Comparison of ENCODE assay signal across 1 cellular context in the genomic region with DNA sequence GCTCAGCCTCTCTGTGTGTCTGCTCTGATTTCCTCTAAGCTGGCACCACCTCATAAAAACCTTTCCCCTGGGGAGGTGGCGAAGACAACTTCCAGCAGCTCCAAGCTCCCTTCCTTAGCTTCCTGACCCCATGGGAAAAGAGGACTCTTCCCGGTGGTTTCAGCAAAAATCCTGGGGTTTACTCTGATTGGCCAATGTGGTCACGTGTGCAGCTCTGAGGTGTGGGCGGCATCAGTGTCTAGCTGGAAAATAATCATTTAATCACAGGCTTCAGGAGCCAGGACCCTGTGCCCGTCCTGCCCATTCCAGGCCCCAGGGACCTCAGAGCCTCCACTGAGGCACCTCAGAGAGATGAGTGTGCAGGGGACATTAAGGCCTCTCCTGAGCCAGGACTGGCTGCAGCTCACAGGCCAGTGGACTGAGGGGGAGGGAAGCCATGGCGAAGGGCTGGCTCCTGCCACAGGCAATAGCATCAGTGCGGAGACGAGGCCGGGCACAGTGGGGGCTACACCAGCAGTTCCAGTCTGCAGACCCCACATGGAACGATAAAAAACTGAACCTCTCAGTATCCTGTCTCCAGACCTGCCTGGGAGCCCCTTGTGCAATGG.
TF ChIP-seq lines count a peak whose summit lies in the region.

No MANE protein-coding gene starts in this region.

TF ChIP-seq in GM23338, 12 proteins besides CTCF, POLR2A, EP300 and RAD21:
- TF ChIP-seq EZH2phosphoT487 (IDR thresholded peaks at IDR 0.05; ENCODE audit: unreplicated experiment) (no peak), JUNB (IDR thresholded peaks at IDR 0.05; ENCODE audit: unreplicated experiment) (no peak)
- TF ChIP-seq, protein P1, sequence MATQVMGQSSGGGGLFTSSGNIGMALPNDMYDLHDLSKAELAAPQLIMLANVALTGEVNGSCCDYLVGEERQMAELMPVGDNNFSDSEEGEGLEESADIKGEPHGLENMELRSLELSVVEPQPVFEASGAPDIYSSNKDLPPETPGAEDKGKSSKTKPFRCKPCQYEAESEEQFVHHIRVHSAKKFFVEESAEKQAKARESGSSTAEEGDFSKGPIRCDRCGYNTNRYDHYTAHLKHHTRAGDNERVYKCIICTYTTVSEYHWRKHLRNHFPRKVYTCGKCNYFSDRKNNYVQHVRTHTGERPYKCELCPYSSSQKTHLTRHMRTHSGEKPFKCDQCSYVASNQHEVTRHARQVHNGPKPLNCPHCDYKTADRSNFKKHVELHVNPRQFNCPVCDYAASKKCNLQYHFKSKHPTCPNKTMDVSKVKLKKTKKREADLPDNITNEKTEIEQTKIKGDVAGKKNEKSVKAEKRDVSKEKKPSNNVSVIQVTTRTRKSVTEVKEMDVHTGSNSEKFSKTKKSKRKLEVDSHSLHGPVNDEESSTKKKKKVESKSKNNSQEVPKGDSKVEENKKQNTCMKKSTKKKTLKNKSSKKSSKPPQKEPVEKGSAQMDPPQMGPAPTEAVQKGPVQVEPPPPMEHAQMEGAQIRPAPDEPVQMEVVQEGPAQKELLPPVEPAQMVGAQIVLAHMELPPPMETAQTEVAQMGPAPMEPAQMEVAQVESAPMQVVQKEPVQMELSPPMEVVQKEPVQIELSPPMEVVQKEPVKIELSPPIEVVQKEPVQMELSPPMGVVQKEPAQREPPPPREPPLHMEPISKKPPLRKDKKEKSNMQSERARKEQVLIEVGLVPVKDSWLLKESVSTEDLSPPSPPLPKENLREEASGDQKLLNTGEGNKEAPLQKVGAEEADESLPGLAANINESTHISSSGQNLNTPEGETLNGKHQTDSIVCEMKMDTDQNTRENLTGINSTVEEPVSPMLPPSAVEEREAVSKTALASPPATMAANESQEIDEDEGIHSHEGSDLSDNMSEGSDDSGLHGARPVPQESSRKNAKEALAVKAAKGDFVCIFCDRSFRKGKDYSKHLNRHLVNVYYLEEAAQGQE (IDR thresholded peaks at IDR 0.05; ENCODE audit: unreplicated experiment) = no peak
- TF ChIP-seq, protein P2, sequence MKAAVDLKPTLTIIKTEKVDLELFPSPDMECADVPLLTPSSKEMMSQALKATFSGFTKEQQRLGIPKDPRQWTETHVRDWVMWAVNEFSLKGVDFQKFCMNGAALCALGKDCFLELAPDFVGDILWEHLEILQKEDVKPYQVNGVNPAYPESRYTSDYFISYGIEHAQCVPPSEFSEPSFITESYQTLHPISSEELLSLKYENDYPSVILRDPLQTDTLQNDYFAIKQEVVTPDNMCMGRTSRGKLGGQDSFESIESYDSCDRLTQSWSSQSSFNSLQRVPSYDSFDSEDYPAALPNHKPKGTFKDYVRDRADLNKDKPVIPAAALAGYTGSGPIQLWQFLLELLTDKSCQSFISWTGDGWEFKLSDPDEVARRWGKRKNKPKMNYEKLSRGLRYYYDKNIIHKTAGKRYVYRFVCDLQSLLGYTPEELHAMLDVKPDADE (IDR thresholded peaks at IDR 0.05) = no peak
TF ChIP-seq in GM23338: peak in this region for 0.
